Comparison of ENCODE assay signal across 9 cellular contexts in genomic region chr2:120205901-120206581, GRCh38. TPM values are rescaled to one million over a fixed set of nuclear protein-coding genes. Genes with fewer than 3 reads are reported as not detected.
DNase-seq lines count a peak whose midpoint lies in the region; ATAC-seq and TF ChIP-seq lines count a peak whose summit lies in the region.
"Had no signal": no experiment of that assay in that cellular context is flagged by ENCODE, and none has a peak within 500 bp of the region (broad histone marks: within the 10 kb centered on the region; RNA-seq: fewer than 3 reads in every experiment).

No MANE protein-coding gene starts in this region.

- no TSS peak for BruUV-seq in A673 (replicated peaks; lab: Mats Ljungman, UMichigan)

- no peaks in the 10 kb centered on the region for H3K27me3 Mint-ChIP-seq in CD8-positive, alpha-beta memory T cell
- H3K27me3 Mint-ChIP-seq: activated naive CD4-positive, alpha-beta T cell treated with anti-CD3 and anti-CD28 coated beads, Interleukin-2, amount 50 U/mL, for 24 hours had no signal

- H3K27me3 ChIP-seq in A673 (replicated peaks; ENCODE audit: insufficient read depth, low read depth, low read length, poor library complexity) (no peaks in the 10 kb centered on the region), upper lobe of right lung (no peaks in the 10 kb centered on the region)
- no peaks in the 10 kb centered on the region for H3K27me3 ChIP-seq in CD8-positive, alpha-beta memory T cell (ENCODE audit: insufficient read depth, low read length, poor library complexity, severe bottlenecking)

- peaks cover 4% of the 10 kb centered on the region for H3K4me1 ChIP-seq in A673 (ENCODE audit: insufficient read depth, low read length, poor library complexity, severe bottlenecking)
- H3K4me1 ChIP-seq in upper lobe of right lung: peaks cover 8% of the 10 kb centered on the region
- peaks cover 11% of the 10 kb centered on the region for H3K4me1 ChIP-seq in CD8-positive, alpha-beta memory T cell (ENCODE audit: insufficient read depth, low read length)

- intact Hi-C loops in A673 (cut with micrococcal nuclease; ENCODE audit: unreplicated experiment): loop anchor here (2.0 kb wide), 1 partner anchor 107 kb away; no protein-coding TSS in a partner anchor
- intact Hi-C loops in upper lobe of right lung (cut with DNase I): no loop called here

- CTCF ChIA-PET in A673 (lab: Charles Lee): no interaction called here
- CTCF ChIA-PET in CD8-positive, alpha-beta memory T cell (lab: Charles Lee): interaction anchor here (0.6 to 1.2 kb wide), 2 partner anchors 11 to 108 kb away, joined by 3 to 7 read pairs; no protein-coding TSS in a partner anchor

- peak overlapping the region in 2 of 8 donors; percentile 11 to 68 for H3K27ac Mint-ChIP-seq in CD8-positive, alpha-beta memory T cell
- H3K27ac Mint-ChIP-seq: activated naive CD4-positive, alpha-beta T cell treated with anti-CD3 and anti-CD28 coated beads, Interleukin-2, amount 50 U/mL, for 24 hours had no signal

- H3K4me1 Mint-ChIP-seq in CD8-positive, alpha-beta memory T cell: peaks cover 0 to 11% (median 0%) of the 10 kb centered on the region in 3 donors

- H3K9me3 ChIP-seq in A673 (ENCODE audit: low read depth, low read length, poor library complexity, severe bottlenecking) (no peaks in the 10 kb centered on the region), upper lobe of right lung (no peaks in the 10 kb centered on the region)
- no peaks in the 10 kb centered on the region for H3K9me3 ChIP-seq in CD8-positive, alpha-beta memory T cell (ENCODE audit: low read length)

- H3K4me3 ChIP-seq in A673 (ENCODE audit: low read depth, low read length, poor library complexity, severe bottlenecking): no peak overlapping the region
- no peak overlapping the region for H3K4me3 ChIP-seq in fibroblast of villous mesenchyme (ENCODE audit: low read depth, low read length)
- H3K4me3 ChIP-seq in upper lobe of right lung: no peak overlapping the region
- H3K4me3 ChIP-seq in CD8-positive, alpha-beta memory T cell (ENCODE audit: low read length): no peak overlapping the region

- TF ChIP-seq CTCF in A673 (conservative IDR thresholded peaks at IDR 0.05; ENCODE audit: low read depth, low read length) (peak; percentile 72), fibroblast of villous mesenchyme (IDR thresholded peaks at IDR 0.05; ENCODE audit: insufficient read depth, low read depth, low read length) (peak; percentile 62), upper lobe of right lung (IDR thresholded peaks at IDR 0.05) (peak; percentile 41)

- POLR2A ChIA-PET in A673 (lab: Charles Lee; ENCODE audit: low non-redundant PET): no interaction called here
- POLR2A ChIA-PET in CD8-positive, alpha-beta memory T cell (lab: Charles Lee): no interaction called here

- H3K36me3 ChIP-seq in A673 (ENCODE audit: insufficient read depth, low read length, poor library complexity, severe bottlenecking): no peaks in the 10 kb centered on the region
- no peaks in the 10 kb centered on the region for H3K36me3 ChIP-seq in upper lobe of right lung
- H3K36me3 ChIP-seq in CD8-positive, alpha-beta memory T cell (ENCODE audit: insufficient read depth, low read length): no peaks in the 10 kb centered on the region

- no peaks in the 10 kb centered on the region for H3K36me3 Mint-ChIP-seq in CD8-positive, alpha-beta memory T cell
- H3K36me3 Mint-ChIP-seq: activated naive CD4-positive, alpha-beta T cell treated with anti-CD3 and anti-CD28 coated beads, Interleukin-2, amount 50 U/mL, for 24 hours had no signal

- no peak overlapping the region for H3K4me3 Mint-ChIP-seq in CD8-positive, alpha-beta memory T cell
- H3K4me3 Mint-ChIP-seq: activated naive CD4-positive, alpha-beta T cell treated with anti-CD3 and anti-CD28 coated beads, Interleukin-2, amount 50 U/mL, for 24 hours had no signal

- H3K27ac ChIP-seq in A673 (ENCODE audit: low read depth, low read length, poor library complexity, severe bottlenecking): no peak overlapping the region
- no peak overlapping the region for H3K27ac ChIP-seq in upper lobe of right lung
- H3K27ac ChIP-seq in CD8-positive, alpha-beta memory T cell (ENCODE audit: low read depth, low read length): no peak overlapping the region

- H3K9me3 Mint-ChIP-seq in CD8-positive, alpha-beta memory T cell: no peaks in the 10 kb centered on the region
- H3K9me3 Mint-ChIP-seq: activated naive CD4-positive, alpha-beta T cell treated with anti-CD3 and anti-CD28 coated beads, Interleukin-2, amount 50 U/mL, for 24 hours had no signal

- DNase-seq in A673 (ENCODE audit: low spot score): peak; percentile 42
- DNase-seq in activated CD4-positive, CD25-positive, alpha-beta regulatory T cell (lab: John Stamatoyannopoulos, UW): peak; percentile 11 to 34 (median 18)
- peak; percentile 12 for DNase-seq in fibroblast of villous mesenchyme (ENCODE audit: low read depth)
- no peak for DNase-seq in upper lobe of right lung
- no peak for DNase-seq in cerebellum (ENCODE audit: low spot score)
- DNase-seq in foreskin melanocyte: no peak
- DNase-seq in CD8-positive, alpha-beta memory T cell: no peak

- peak; percentile 47 for ATAC-seq in GM18502 (IDR thresholded peaks at IDR 0.05; ENCODE audit: poor library complexity, unreplicated experiment)
- ATAC-seq in upper lobe of right lung: peak; percentile 52

RNA-seq across cellular contexts. Expression of gene TMEM185B, which starts 17.2 kb away (rescaled TPM):
- total RNA-seq in A673 (2021) (28.6 and 34.5 TPM in 2 replicates), fibroblast of villous mesenchyme (27.4 and 36.3 TPM in 2 replicates), upper lobe of right lung (26.6 TPM), cerebellum (16.6 TPM)
- 10 to 100 TPM; 32.3 to 33.5 TPM for total RNA-seq in CD8-positive, alpha-beta memory T cell
- 22.9 TPM for polyA plus RNA-seq in CD8-positive, alpha-beta memory T cell

RNA-seq across cellular contexts. Expression of gene RALB, which starts 46.6 kb away (rescaled TPM):
- total RNA-seq in A673 (2021) (47.0 and 52.1 TPM in 2 replicates), fibroblast of villous mesenchyme (35.1 and 66.9 TPM in 2 replicates), upper lobe of right lung (65.9 TPM), cerebellum (24.0 TPM)
- 10 to 100 TPM; 37.3 to 39.6 TPM for total RNA-seq in CD8-positive, alpha-beta memory T cell
- 32.5 TPM for polyA plus RNA-seq in CD8-positive, alpha-beta memory T cell

Comparison
In these comparisons a context has a peak if more than half of its experiments do, and no peak if none do; other contexts are left out.
1. DNase-seq: peak in A673 (single experiment), activated CD4-positive, CD25-positive, alpha-beta regulatory T cell (4 of 4) and fibroblast of villous mesenchyme (single experiment); none in upper lobe of right lung (single experiment), cerebellum (single experiment), foreskin melanocyte (single experiment) and CD8-positive, alpha-beta memory T cell (0 of 5).
2. Peak in every context shown above with its lines, with median percentiles within 50 percentile points of each other: CTCF ChIP-seq.